In the genomic region with DNA sequence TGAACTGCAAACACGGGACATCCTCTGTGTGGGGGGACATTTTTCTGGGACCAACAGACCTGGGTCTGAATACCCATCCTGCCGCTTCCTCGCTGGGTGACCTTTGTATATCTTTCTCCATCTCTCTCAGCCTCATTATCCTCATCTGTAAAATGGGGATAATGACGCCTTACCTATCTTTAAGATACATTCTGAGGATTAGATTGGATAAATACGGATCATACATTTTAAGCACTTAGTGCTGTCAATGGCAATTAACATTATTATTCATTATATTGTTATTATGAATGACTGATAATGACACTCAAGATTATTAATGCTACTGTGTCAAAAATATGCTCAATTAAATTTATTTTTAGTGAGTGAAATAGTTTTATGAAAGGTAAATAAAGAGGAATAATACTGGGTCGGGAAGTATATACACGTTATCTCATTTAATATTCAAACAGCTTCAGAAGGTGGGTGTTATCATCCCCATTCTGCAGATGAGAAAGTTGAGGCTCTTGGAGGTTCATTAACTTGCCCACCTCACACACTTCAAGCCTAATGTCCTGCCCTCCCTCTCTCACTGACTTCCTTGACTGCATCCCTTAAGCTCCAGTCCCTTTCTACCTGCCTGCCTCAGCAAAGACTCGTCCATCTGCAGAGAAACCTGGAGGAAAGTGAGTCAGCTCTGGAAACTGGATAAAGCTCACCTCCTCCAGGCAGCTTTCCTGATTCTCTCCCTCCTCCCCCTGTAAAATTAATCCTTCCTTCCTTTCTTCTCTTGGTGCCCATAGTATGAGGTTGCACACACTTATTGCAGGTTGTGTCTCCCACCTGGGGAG, we compare ENCODE assay signal across 8 cellular contexts.
DNase-seq lines count a peak whose midpoint lies in the region; ATAC-seq, FAIRE-seq and TF ChIP-seq lines count a peak whose summit lies in the region.

No MANE protein-coding gene starts in this region.

- no peaks in the 10 kb centered on the region for H3K27me3 Mint-ChIP-seq in CD8-positive, alpha-beta T cell (ENCODE audit: low read depth)

- peak overlapping the region; percentile 82 for H3K4me3 Mint-ChIP-seq in CD8-positive, alpha-beta T cell

- POLR2A ChIA-PET in CD8-positive, alpha-beta T cell (lab: Charles Lee), result no interaction called here

- peaks cover 11% of the 10 kb centered on the region for H3K4me1 ChIP-seq in CD8-positive, alpha-beta T cell (ENCODE audit: insufficient read depth, low read length)
- peaks cover 0 to 32% (median 29%) of the 10 kb centered on the region in 3 donors for H3K4me1 ChIP-seq in pancreas

- CTCF ChIA-PET in CD8-positive, alpha-beta T cell (lab: Charles Lee), result no interaction called here

- H3K36me3 ChIP-seq in CD8-positive, alpha-beta T cell (ENCODE audit: insufficient read depth, low read length), result no peaks in the 10 kb centered on the region
- no peaks in the 10 kb centered on the region for H3K36me3 ChIP-seq in pancreas

- TF ChIP-seq CTCF in CD8-positive, alpha-beta T cell (IDR thresholded peaks at IDR 0.05), result no peak
- no peak for TF ChIP-seq CTCF in pancreas (IDR thresholded peaks at IDR 0.05)

- no peaks in the 10 kb centered on the region for H3K9me3 ChIP-seq in CD8-positive, alpha-beta T cell (ENCODE audit: low read length)
- H3K9me3 ChIP-seq in pancreas, result no peaks in the 10 kb centered on the region

- ATAC-seq in CD8-positive, alpha-beta T cell, result no peak
- no peak for ATAC-seq in pancreas
- no peak for ATAC-seq in HG02852 (IDR thresholded peaks at IDR 0.05; ENCODE audit: unreplicated experiment)

- FAIRE-seq in pancreas (lab: Jason Lieb, UNC), result no peak

- H3K27ac Mint-ChIP-seq in CD8-positive, alpha-beta T cell, result peak overlapping the region; percentile 84

- H3K4me3 ChIP-seq in CD8-positive, alpha-beta T cell (ENCODE audit: low read depth, low read length), result no peak overlapping the region
- H3K4me3 ChIP-seq in pancreas, result peak overlapping the region; percentile 30 to 53 (median 38)

- H3K27ac ChIP-seq in CD8-positive, alpha-beta T cell (ENCODE audit: low read depth, low read length), result no peak overlapping the region
- H3K27ac ChIP-seq in epithelial cell of prostate (peak overlapping the region; percentile 85), pancreas (peak overlapping the region; percentile 89 to 98 (median 95))

- peaks cover 18% of the 10 kb centered on the region for H3K4me1 Mint-ChIP-seq in CD8-positive, alpha-beta T cell (ENCODE audit: low read depth)

- intact Hi-C loops in CD8-positive, alpha-beta T cell (cut with DNase I, micrococcal nuclease), result loop anchor here (5.0 kb wide), 3 partner anchors 38 to 393 kb away; a partner anchor contains a TSS
- intact Hi-C loops in pancreas (cut with DNase I), result no loop called here

- no peak for DNase-seq in CD8-positive, alpha-beta T cell
- DNase-seq in RKO (ENCODE audit: low spot score) (peak; percentile 60), epithelial cell of prostate (ENCODE audit: low read depth, low spot score) (no peak), pancreas (peak in 1 of 6 donors; percentile 10), HT-29 (ENCODE audit: low spot score) (no peak), AG08395 (ENCODE audit: low spot score) (no peak), iPS-NIHi7 (ENCODE audit: extremely low spot score) (no peak)

- no peaks in the 10 kb centered on the region for H3K9me3 Mint-ChIP-seq in CD8-positive, alpha-beta T cell

- no peaks in the 10 kb centered on the region for H3K27me3 ChIP-seq in CD8-positive, alpha-beta T cell (ENCODE audit: insufficient read depth, low read length)
- H3K27me3 ChIP-seq in pancreas, result no peaks in the 10 kb centered on the region

- 46 to 50% methylated on average over 8 of the region's 8 CpGs for WGBS in pancreas, 2 donors

- no peaks in the 10 kb centered on the region for H3K36me3 Mint-ChIP-seq in CD8-positive, alpha-beta T cell

Comparison
In these comparisons a context has a peak if more than half of its experiments do, and no peak if none do; other contexts are left out.
1. intact Hi-C loops: an anchor here in CD8-positive, alpha-beta T cell (5.0 kb wide); none called in pancreas.